ENCODE assay signal across 1 cellular context in genomic region chr2:152432765-152433164, GRCh38.
TF ChIP-seq lines count a peak whose summit lies in the region.

No MANE protein-coding gene starts in this region.

TF ChIP-seq in HepG2, 621 proteins besides CTCF, POLR2A, EP300 and RAD21 (continued from another document and continues in another):
- TF ChIP-seq, protein P1, sequence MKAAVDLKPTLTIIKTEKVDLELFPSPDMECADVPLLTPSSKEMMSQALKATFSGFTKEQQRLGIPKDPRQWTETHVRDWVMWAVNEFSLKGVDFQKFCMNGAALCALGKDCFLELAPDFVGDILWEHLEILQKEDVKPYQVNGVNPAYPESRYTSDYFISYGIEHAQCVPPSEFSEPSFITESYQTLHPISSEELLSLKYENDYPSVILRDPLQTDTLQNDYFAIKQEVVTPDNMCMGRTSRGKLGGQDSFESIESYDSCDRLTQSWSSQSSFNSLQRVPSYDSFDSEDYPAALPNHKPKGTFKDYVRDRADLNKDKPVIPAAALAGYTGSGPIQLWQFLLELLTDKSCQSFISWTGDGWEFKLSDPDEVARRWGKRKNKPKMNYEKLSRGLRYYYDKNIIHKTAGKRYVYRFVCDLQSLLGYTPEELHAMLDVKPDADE (CRISPR knock-in tag; IDR thresholded peaks at IDR 0.05): no peak
- TF ChIP-seq, protein P2, sequence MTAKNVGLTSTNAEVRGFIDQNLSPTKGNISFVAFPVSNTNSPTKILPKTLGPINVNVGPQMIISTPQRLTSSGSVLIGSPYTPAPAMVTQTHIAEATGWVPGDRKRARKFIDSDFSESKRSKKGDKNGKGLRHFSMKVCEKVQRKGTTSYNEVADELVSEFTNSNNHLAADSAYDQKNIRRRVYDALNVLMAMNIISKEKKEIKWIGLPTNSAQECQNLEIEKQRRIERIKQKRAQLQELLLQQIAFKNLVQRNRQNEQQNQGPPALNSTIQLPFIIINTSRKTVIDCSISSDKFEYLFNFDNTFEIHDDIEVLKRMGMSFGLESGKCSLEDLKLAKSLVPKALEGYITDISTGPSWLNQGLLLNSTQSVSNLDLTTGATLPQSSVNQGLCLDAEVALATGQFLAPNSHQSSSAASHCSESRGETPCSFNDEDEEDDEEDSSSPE (CRISPR knock-in tag; IDR thresholded peaks at IDR 0.05): no peak
- TF ChIP-seq, protein P3, sequence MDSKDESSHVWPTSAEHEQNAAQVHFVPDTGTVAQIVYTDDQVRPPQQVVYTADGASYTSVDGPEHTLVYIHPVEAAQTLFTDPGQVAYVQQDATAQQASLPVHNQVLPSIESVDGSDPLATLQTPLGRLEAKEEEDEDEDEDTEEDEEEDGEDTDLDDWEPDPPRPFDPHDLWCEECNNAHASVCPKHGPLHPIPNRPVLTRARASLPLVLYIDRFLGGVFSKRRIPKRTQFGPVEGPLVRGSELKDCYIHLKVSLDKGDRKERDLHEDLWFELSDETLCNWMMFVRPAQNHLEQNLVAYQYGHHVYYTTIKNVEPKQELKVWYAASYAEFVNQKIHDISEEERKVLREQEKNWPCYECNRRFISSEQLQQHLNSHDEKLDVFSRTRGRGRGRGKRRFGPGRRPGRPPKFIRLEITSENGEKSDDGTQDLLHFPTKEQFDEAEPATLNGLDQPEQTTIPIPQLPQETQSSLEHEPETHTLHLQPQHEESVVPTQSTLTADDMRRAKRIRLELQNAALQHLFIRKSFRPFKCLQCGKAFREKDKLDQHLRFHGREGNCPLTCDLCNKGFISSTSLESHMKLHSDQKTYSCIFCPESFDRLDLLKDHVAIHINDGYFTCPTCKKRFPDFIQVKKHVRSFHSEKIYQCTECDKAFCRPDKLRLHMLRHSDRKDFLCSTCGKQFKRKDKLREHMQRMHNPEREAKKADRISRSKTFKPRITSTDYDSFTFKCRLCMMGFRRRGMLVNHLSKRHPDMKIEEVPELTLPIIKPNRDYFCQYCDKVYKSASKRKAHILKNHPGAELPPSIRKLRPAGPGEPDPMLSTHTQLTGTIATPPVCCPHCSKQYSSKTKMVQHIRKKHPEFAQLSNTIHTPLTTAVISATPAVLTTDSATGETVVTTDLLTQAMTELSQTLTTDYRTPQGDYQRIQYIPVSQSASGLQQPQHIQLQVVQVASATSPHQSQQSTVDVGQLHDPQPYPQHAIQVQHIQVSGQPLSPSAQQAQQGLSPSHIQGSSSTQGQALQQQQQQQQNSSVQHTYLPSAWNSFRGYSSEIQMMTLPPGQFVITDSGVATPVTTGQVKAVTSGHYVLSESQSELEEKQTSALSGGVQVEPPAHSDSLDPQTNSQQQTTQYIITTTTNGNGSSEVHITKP (CRISPR knock-in tag; IDR thresholded peaks at IDR 0.05; ENCODE audit: low read depth): no peak
- no peak for TF ChIP-seq ADNP (CRISPR knock-in tag; IDR thresholded peaks at IDR 0.05)
- TF ChIP-seq HNRNPL (IDR thresholded peaks at IDR 0.05; ENCODE audit: low read depth, low read length): no peak
- TF ChIP-seq, protein P4, sequence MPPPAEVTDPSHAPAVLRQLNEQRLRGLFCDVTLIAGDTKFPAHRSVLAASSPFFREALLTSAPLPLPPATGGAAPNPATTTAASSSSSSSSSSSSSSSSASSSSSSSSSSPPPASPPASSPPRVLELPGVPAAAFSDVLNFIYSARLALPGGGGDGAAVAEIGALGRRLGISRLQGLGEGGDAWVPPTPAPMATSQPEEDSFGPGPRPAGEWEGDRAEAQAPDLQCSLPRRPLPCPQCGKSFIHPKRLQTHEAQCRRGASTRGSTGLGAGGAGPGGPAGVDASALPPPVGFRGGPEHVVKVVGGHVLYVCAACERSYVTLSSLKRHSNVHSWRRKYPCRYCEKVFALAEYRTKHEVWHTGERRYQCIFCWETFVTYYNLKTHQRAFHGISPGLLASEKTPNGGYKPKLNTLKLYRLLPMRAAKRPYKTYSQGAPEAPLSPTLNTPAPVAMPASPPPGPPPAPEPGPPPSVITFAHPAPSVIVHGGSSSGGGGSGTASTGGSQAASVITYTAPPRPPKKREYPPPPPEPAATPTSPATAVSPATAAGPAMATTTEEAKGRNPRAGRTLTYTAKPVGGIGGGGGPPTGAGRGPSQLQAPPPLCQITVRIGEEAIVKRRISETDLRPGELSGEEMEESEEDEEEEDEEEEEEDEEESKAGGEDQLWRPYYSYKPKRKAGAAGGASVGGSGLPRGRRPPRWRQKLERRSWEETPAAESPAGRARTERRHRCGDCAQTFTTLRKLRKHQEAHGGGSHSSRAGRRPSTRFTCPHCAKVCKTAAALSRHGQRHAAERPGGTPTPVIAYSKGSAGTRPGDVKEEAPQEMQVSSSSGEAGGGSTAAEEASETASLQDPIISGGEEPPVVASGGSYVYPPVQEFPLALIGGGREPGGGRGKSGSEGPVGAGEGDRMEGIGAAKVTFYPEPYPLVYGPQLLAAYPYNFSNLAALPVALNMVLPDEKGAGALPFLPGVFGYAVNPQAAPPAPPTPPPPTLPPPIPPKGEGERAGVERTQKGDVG (CRISPR knock-in tag; IDR thresholded peaks at IDR 0.05; ENCODE audit: borderline replicate concordance): no peak
- no peak for TF ChIP-seq GMEB1 (CRISPR knock-in tag; IDR thresholded peaks at IDR 0.05; ENCODE audit: borderline replicate concordance)
- TF ChIP-seq, protein P5, sequence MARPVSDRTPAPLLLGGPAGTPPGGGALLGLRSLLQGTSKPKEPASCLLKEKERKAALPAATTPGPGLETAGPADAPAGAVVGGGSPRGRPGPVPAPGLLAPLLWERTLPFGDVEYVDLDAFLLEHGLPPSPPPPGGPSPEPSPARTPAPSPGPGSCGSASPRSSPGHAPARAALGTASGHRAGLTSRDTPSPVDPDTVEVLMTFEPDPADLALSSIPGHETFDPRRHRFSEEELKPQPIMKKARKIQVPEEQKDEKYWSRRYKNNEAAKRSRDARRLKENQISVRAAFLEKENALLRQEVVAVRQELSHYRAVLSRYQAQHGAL (CRISPR knock-in tag; IDR thresholded peaks at IDR 0.05; ENCODE audit: not compliant biosample characterization): no peak
- TF ChIP-seq ZNF615 (CRISPR knock-in tag; IDR thresholded peaks at IDR 0.05; ENCODE audit: borderline replicate concordance): no peak
- TF ChIP-seq ZFY (CRISPR knock-in tag; IDR thresholded peaks at IDR 0.05): no peak
- TF ChIP-seq MYC (CRISPR knock-in tag; IDR thresholded peaks at IDR 0.05; ENCODE audit: borderline replicate concordance): no peak
- TF ChIP-seq, protein P6, sequence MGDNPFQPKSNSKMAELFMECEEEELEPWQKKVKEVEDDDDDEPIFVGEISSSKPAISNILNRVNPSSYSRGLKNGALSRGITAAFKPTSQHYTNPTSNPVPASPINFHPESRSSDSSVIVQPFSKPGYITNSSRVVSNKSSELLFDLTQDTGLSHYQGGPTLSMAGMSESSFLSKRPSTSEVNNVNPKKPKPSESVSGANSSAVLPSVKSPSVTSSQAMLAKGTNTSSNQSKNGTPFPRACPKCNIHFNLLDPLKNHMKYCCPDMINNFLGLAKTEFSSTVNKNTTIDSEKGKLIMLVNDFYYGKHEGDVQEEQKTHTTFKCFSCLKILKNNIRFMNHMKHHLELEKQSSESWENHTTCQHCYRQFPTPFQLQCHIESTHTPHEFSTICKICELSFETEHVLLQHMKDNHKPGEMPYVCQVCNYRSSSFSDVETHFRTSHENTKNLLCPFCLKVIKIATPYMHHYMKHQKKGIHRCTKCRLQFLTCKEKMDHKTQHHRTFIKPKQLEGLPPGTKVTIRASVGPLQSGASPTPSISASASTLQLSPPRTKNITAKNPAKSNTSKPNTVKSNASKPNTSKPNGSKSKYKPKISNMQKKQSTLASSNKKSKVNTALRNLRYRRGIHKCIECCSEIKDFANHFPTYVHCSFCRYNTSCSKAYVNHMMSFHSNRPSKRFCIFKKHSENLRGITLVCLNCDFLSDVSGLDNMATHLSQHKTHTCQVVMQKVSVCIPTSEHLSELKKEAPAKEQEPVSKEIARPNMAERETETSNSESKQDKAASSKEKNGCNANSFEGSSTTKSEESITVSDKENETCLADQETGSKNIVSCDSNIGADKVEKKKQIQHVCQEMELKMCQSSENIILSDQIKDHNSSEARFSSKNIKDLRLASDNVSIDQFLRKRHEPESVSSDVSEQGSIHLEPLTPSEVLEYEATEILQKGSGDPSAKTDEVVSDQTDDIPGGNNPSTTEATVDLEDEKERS (CRISPR knock-in tag; IDR thresholded peaks at IDR 0.05): 0 out of 2 replicates have a peak, but pooled peaks have one; percentile 48
- no peak for TF ChIP-seq ETV6 (CRISPR knock-in tag; conservative IDR thresholded peaks at IDR 0.05)
- no peak for TF ChIP-seq HHEX (CRISPR knock-in tag; IDR thresholded peaks at IDR 0.05)
- peak; percentile 84; the same call in 1 of the 2 replicates for TF ChIP-seq HNF4G (IDR thresholded peaks at IDR 0.05; ENCODE audit: borderline replicate concordance, low read depth, low read length)
- no peak for TF ChIP-seq HNF4G (CRISPR knock-in tag; IDR thresholded peaks at IDR 0.05; ENCODE audit: borderline replicate concordance, low read depth)
- TF ChIP-seq ATRX (CRISPR knock-in tag; IDR thresholded peaks at IDR 0.05; ENCODE audit: borderline replicate concordance): no peak
- no peak for TF ChIP-seq MTF1 (CRISPR knock-in tag; IDR thresholded peaks at IDR 0.05)
- TF ChIP-seq, protein P7, sequence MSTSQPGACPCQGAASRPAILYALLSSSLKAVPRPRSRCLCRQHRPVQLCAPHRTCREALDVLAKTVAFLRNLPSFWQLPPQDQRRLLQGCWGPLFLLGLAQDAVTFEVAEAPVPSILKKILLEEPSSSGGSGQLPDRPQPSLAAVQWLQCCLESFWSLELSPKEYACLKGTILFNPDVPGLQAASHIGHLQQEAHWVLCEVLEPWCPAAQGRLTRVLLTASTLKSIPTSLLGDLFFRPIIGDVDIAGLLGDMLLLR (CRISPR knock-in tag; IDR thresholded peaks at IDR 0.05): no peak
- no peak for TF ChIP-seq SRF (IDR thresholded peaks at IDR 0.05; ENCODE audit: low read depth, low read length)
- TF ChIP-seq ZGPAT (CRISPR knock-in tag; IDR thresholded peaks at IDR 0.05): peak; percentile 42; the same call in 1 of the 2 replicates
- TF ChIP-seq SNRNP70 (IDR thresholded peaks at IDR 0.05; ENCODE audit: low read depth, low read length): no peak
- no peak for TF ChIP-seq ZNF605 (CRISPR knock-in tag; IDR thresholded peaks at IDR 0.05)
- TF ChIP-seq ZNF256 (CRISPR knock-in tag; conservative IDR thresholded peaks at IDR 0.05): no peak
- TF ChIP-seq SOX5 (CRISPR knock-in tag; IDR thresholded peaks at IDR 0.05; ENCODE audit: borderline replicate concordance): no peak; the same call in 1 of the 2 replicates
- TF ChIP-seq ZBTB21 (CRISPR knock-in tag; IDR thresholded peaks at IDR 0.05): no peak
- TF ChIP-seq KDM2A (CRISPR knock-in tag; IDR thresholded peaks at IDR 0.05; ENCODE audit: borderline replicate concordance, low read depth): no peak
- TF ChIP-seq SMC3 (IDR thresholded peaks at IDR 0.05; ENCODE audit: low read length): peak; percentile 23; the same call in 1 of the 2 replicates
- TF ChIP-seq ZNF275 (CRISPR knock-in tag; IDR thresholded peaks at IDR 0.05; ENCODE audit: borderline replicate concordance): no peak
- TF ChIP-seq ARNT2 (CRISPR knock-in tag; IDR thresholded peaks at IDR 0.05; ENCODE audit: low read depth): no peak
- no peak for TF ChIP-seq ZNF501 (CRISPR knock-in tag; IDR thresholded peaks at IDR 0.05)
- no peak for TF ChIP-seq ZNF510 (CRISPR knock-in tag; IDR thresholded peaks at IDR 0.05; ENCODE audit: low read depth)
- TF ChIP-seq ZNF737 (CRISPR knock-in tag; IDR thresholded peaks at IDR 0.05; ENCODE audit: borderline replicate concordance): no peak
- TF ChIP-seq SRY (CRISPR knock-in tag; IDR thresholded peaks at IDR 0.05): no peak
- TF ChIP-seq ZNF235 (CRISPR knock-in tag; IDR thresholded peaks at IDR 0.05; ENCODE audit: borderline replicate concordance): no peak
- no peak for TF ChIP-seq ZMAT5 (CRISPR knock-in tag; IDR thresholded peaks at IDR 0.05; ENCODE audit: borderline replicate concordance, low read depth)
- TF ChIP-seq ZNF75D (CRISPR knock-in tag; IDR thresholded peaks at IDR 0.05; ENCODE audit: borderline replicate concordance): no peak
- no peak for TF ChIP-seq ZNF432 (CRISPR knock-in tag; IDR thresholded peaks at IDR 0.05; ENCODE audit: borderline replicate concordance)
- TF ChIP-seq MIER2 (CRISPR knock-in tag; IDR thresholded peaks at IDR 0.05): no peak
- TF ChIP-seq GATAD2A (CRISPR knock-in tag; IDR thresholded peaks at IDR 0.05): peak; percentile 76
- no peak for TF ChIP-seq ZNF768 (CRISPR knock-in tag; IDR thresholded peaks at IDR 0.05)
- no peak for TF ChIP-seq ZNF816 (CRISPR knock-in tag; IDR thresholded peaks at IDR 0.05; ENCODE audit: borderline replicate concordance)
